ENCODE assay signal across 18 cellular contexts in genomic region chr12:39824505-39825198, GRCh38.
DNase-seq lines count a peak whose midpoint lies in the region; ATAC-seq, FAIRE-seq and TF ChIP-seq lines count a peak whose summit lies in the region.
"Had no signal": no experiment of that assay in that cellular context is flagged by ENCODE, and none has a peak within 500 bp of the region (broad histone marks: within the 10 kb centered on the region; RNA-seq: fewer than 3 reads in every experiment).

No MANE protein-coding gene starts in this region.

- H3K4me2 ChIP-seq in H1 (ENCODE audit: insufficient read depth in 1 of 2, low read depth in 2 of 2, low read length in 2 of 2) (no peak overlapping the region), HepG2 (ENCODE audit: low read depth, low read length) (no peak overlapping the region)

- no peak overlapping the region for H3K23ac ChIP-seq in H1 (ENCODE audit: insufficient read length)

- no peak overlapping the region for H3K9ac ChIP-seq in H1 (replicated peaks in 1 of 4; ENCODE audit: extremely low read depth in 1 of 4, low read depth in 3 of 4, low read length in 3 of 4)
- no peak overlapping the region for H3K9ac ChIP-seq in HepG2 (ENCODE audit: insufficient read depth, low read depth, low read length)

- H2AFZ ChIP-seq in H1 (ENCODE audit: low read length) = no peak overlapping the region
- no peak overlapping the region for H2AFZ ChIP-seq in HepG2 (ENCODE audit: low read length)

- BruUV-seq in HepG2 (replicated peaks; lab: Mats Ljungman, UMichigan) = no TSS peak

- H4K91ac ChIP-seq in H1 (replicated peaks; ENCODE audit: insufficient read length, low read length) = no peak overlapping the region

- no peak overlapping the region for H3K4me3 ChIP-seq in H1 (ENCODE audit: extremely low read depth in 1 of 4, insufficient read depth in 2 of 4, low read depth in 3 of 4, low read length in 4 of 4)
- no peak overlapping the region for H3K4me3 ChIP-seq in HepG2 (replicated peaks in 1 of 3; ENCODE audit: insufficient read depth in 1 of 3, low read depth in 2 of 3, low read length in 3 of 3)

- H3K4ac ChIP-seq in H1 (replicated peaks; ENCODE audit: insufficient read length, low read depth, low read length) = no peak overlapping the region

- no peak overlapping the region for H2BK5ac ChIP-seq in H1 (ENCODE audit: low read depth, low read length)

- H2BK12ac ChIP-seq in H1 (ENCODE audit: low read depth, low read length) = no peak overlapping the region

- no peaks in the 10 kb centered on the region for H3K79me1 ChIP-seq in H1 (ENCODE audit: low read depth, low read length)

- TF ChIP-seq RAD21 in H1 (IDR thresholded peaks at IDR 0.05 in 1 of 2, conservative IDR thresholded peaks at IDR 0.05 in 1 of 2; ENCODE audit: low read depth in 2 of 2, low read length in 2 of 2) (peak; percentile 13 to 18; a peak in 3 of 4 replicates), HepG2 (CRISPR knock-in tag; IDR thresholded peaks at IDR 0.05) (no peak)

- no peak overlapping the region for H2AK5ac ChIP-seq in H1 (ENCODE audit: low read depth, low read length)

- TF ChIP-seq EP300 in H1 (IDR thresholded peaks at IDR 0.05; ENCODE audit: borderline replicate concordance in 1 of 2, low read depth in 2 of 2, low read length in 2 of 2) (no peak), HepG2 (IDR thresholded peaks at IDR 0.05; ENCODE audit: low read depth in 2 of 2, low read length in 2 of 2) (no peak), HepG2 (CRISPR knock-in tag; IDR thresholded peaks at IDR 0.05; ENCODE audit: borderline replicate concordance) (no peak)

- no peak overlapping the region for H4K5ac ChIP-seq in H1 (ENCODE audit: insufficient read length, low read depth, low read length)

- H3K18ac ChIP-seq in H1 (ENCODE audit: extremely low read depth, low read length) = no peak overlapping the region; the same call in 1 of the 2 replicates

- no peak for TF ChIP-seq CTCF in H1 (IDR thresholded peaks at IDR 0.05; ENCODE audit: control extremely low read depth in 1 of 3, insufficient read depth in 1 of 3, low read depth in 1 of 3, low read length in 3 of 3)
- peak; percentile 24; the same call in 1 of the 2 replicates for TF ChIP-seq CTCF in HepG2 (CRISPR knock-in tag; IDR thresholded peaks at IDR 0.05)

- WGBS in H1 (ENCODE audit: extremely low coverage in 1 of 2, insufficient coverage in 1 of 2, insufficient read length in 1 of 2, insufficient replicate concordance in 2 of 2, low coverage in 1 of 2, low lambda C conversion rate in 2 of 2, missing lambda C conversion rate in 1 of 2), 2 experiments = 90% methylated on average over 3 of the region's 3 CpGs; no CpG with 5 or more reads in 1 of the 2 experiments
- 76% methylated on average over 3 of the region's 3 CpGs for WGBS in HepG2 (ENCODE audit: low lambda C conversion rate)

- H3K36me3 ChIP-seq in H1 (ENCODE audit: control insufficient read depth in 2 of 4, insufficient read depth in 4 of 4, low read length in 3 of 4) (no peaks in the 10 kb centered on the region), HepG2 (replicated peaks in 1 of 2; ENCODE audit: control insufficient read depth in 1 of 2, insufficient read depth in 2 of 2, low read length in 2 of 2) (no peaks in the 10 kb centered on the region)
- H3K36me3 ChIP-seq: brain microvascular endothelial cell had no signal

- no peaks in the 10 kb centered on the region for H3K79me2 ChIP-seq in H1 (ENCODE audit: control insufficient read depth in 1 of 2, insufficient read depth in 2 of 2, low read length in 2 of 2)
- H3K79me2 ChIP-seq in HepG2 (ENCODE audit: insufficient read depth, low read length) = no peaks in the 10 kb centered on the region

- POLR2A ChIA-PET in H1 (lab: Charles Lee; ENCODE audit: partially characterized antibody) = no interaction called here
- POLR2A ChIA-PET in HepG2 (lab: Yijun Ruan, JAX) = no interaction called here

- H3K27me3 ChIP-seq in H1 (replicated peaks in 1 of 4; ENCODE audit: control insufficient read depth in 3 of 4, extremely low read depth in 1 of 4, insufficient read depth in 3 of 4, low read length in 3 of 4) (no peaks in the 10 kb centered on the region), HepG2 (ENCODE audit: control insufficient read depth in 1 of 2, insufficient read depth in 2 of 2, low read length in 2 of 2) (no peaks in the 10 kb centered on the region)
- H3K27me3 ChIP-seq: brain microvascular endothelial cell had no signal

- DNase-seq in Ammon's horn (ENCODE audit: low spot score) (peak; percentile 58), HuH-7.5 (ENCODE audit: low spot score) (peak; percentile 23), H1 (ENCODE audit: low read depth in 1 of 2, low spot score in 2 of 2) (no peak), HepG2 (ENCODE audit: low spot score) (peak; percentile 6), activated gamma-delta T cell treated with Interleukin-2 at 50 U/mL for 16 hours (no peak), 8988T (no peak)
- DNase-seq: activated CD4-positive, alpha-beta T cell treated with anti-CD3 and anti-CD28 coated beads, Interleukin-2, amount 50 U/mL, for 4 hours; brain microvascular endothelial cell; NCI-H774; retina; stimulated activated CD4-positive, alpha-beta T cell treated with anti-CD3 and anti-CD28 coated beads, Interleukin-4, amount 100 ng/mL, for 4 hours; stimulated activated naive CD8-positive, alpha-beta T cell treated with anti-CD3 and anti-CD28 coated beads, Interleukin-15, Interleukin-2, amounts not matched to agents 100 U/mL and 50 U/mL, for 24 hours; T-helper 1 cell had no signal

- ATAC-seq in HepG2 (peak; percentile 61), HG03280 (IDR thresholded peaks at IDR 0.05; ENCODE audit: unreplicated experiment) (no peak), GM21423 (IDR thresholded peaks at IDR 0.05; ENCODE audit: unreplicated experiment) (no peak)
- ATAC-seq: stimulated activated naive CD8-positive, alpha-beta T cell treated with anti-CD3 and anti-CD28 coated beads, Interleukin-15, Interleukin-2, amounts not matched to agents 100 U/mL and 50 U/mL, for 24 hours had no signal

- in situ Hi-C loops in HepG2 (cut with HindIII; ENCODE audit: extremely low pct_ligation_motif_present, low pct_unique_long_range_greater_than_20kb) = no loop called here

- H3K27ac ChIP-seq in H1 (ENCODE audit: low read depth, low read length) (no peak overlapping the region), HepG2 (ENCODE audit: extremely low read length, insufficient read depth, low read length) (peak overlapping the region; percentile 19)
- H3K27ac ChIP-seq: brain microvascular endothelial cell, epithelial cell of prostate had no signal

- H3K4me1 ChIP-seq in H1 (replicated peaks in 1 of 4; ENCODE audit: control insufficient read depth in 3 of 4, insufficient read depth in 4 of 4, low read length in 3 of 4) (no peaks in the 10 kb centered on the region), HepG2 (ENCODE audit: insufficient read depth, low read length) (no peaks in the 10 kb centered on the region)

- no peak for TF ChIP-seq POLR2A in H1 (IDR thresholded peaks at IDR 0.05; ENCODE audit: control extremely low read depth in 1 of 2, low read depth in 2 of 2, low read length in 2 of 2)
- TF ChIP-seq POLR2A in HepG2 (IDR thresholded peaks at IDR 0.05; ENCODE audit: insufficient read depth in 1 of 2, low read depth in 2 of 2, low read length in 2 of 2) = no peak

- no peaks in the 10 kb centered on the region for H3K23me2 ChIP-seq in H1 (ENCODE audit: low read depth, low read length)

- no peak overlapping the region for H2BK20ac ChIP-seq in H1 (ENCODE audit: low read length)

- H4K20me1 ChIP-seq in H1 (replicated peaks in 1 of 2; ENCODE audit: control insufficient read depth in 1 of 2, insufficient read depth in 2 of 2, low read length in 2 of 2) = no peaks in the 10 kb centered on the region
- no peaks in the 10 kb centered on the region for H4K20me1 ChIP-seq in HepG2 (ENCODE audit: insufficient read depth, low read length)

- H4K8ac ChIP-seq in H1 (ENCODE audit: extremely low read depth, insufficient read depth, low read length) = peak overlapping the region; percentile 51; the same call in 1 of the 2 replicates

- no peaks in the 10 kb centered on the region for H3K9me3 ChIP-seq in H1 (ENCODE audit: insufficient read depth in 2 of 2, low read depth in 1 of 2, low read length in 1 of 2)
- H3K9me3 ChIP-seq in HepG2 (ENCODE audit: low read length) = no peaks in the 10 kb centered on the region

- H3K56ac ChIP-seq in H1 (replicated peaks; ENCODE audit: insufficient read length, low read depth, low read length) = no peak overlapping the region

- no peak overlapping the region for H3K14ac ChIP-seq in H1 (ENCODE audit: insufficient read length)

- CTCF ChIA-PET in H1 (lab: Charles Lee; ENCODE audit: partially characterized antibody) = interaction anchor here (1.4 kb wide), 1 partner anchor 27 kb away, joined by 5 read pairs; no protein-coding TSS in a partner anchor
- CTCF ChIA-PET in HepG2 (lab: Yijun Ruan, JAX; ENCODE audit: low intra/inter-chr PET ratio, low total read pairs) = no interaction called here

- FAIRE-seq in H1 (lab: Jason Lieb, UNC) (no peak), HepG2 (lab: Jason Lieb, UNC) (no peak)
- FAIRE-seq: G401.6, GM18507 had no signal

- H2BK15ac ChIP-seq in H1 (ENCODE audit: low read length) = no peak overlapping the region

- intact Hi-C loops in HepG2 (cut with micrococcal nuclease; ENCODE audit: unreplicated experiment) = loop anchor here (5.0 kb wide), 1 partner anchor 133 kb away; no protein-coding TSS in a partner anchor

- no peak overlapping the region for H2BK120ac ChIP-seq in H1 (replicated peaks; ENCODE audit: low read depth, low read length)

TF ChIP-seq in H1, 55 proteins besides CTCF, POLR2A, EP300 and RAD21 (continues in another document):
- TF ChIP-seq EGR1 (IDR thresholded peaks at IDR 0.05; ENCODE audit: borderline replicate concordance, low read depth, low read length) (no peak), CREB1 (IDR thresholded peaks at IDR 0.05) (no peak), SIN3A (conservative IDR thresholded peaks at IDR 0.05 in 1 of 2, IDR thresholded peaks at IDR 0.05 in 1 of 2; ENCODE audit: low read depth in 1 of 2, low read length in 2 of 2) (no peak), HDAC2 (IDR thresholded peaks at IDR 0.05; ENCODE audit: borderline replicate concordance in 1 of 2, low read depth in 2 of 2, low read length in 2 of 2) (no peak), EZH2 (IDR thresholded peaks at IDR 0.05; ENCODE audit: low read depth, low read length, severe bottlenecking) (no peak), PHF8 (conservative IDR thresholded peaks at IDR 0.05; ENCODE audit: low read depth, low read length) (no peak)

TF ChIP-seq in HepG2, 621 proteins besides CTCF, POLR2A, EP300 and RAD21 (continues in another document):
- no peak for TF ChIP-seq ZNF33B (CRISPR knock-in tag; IDR thresholded peaks at IDR 0.05)
- TF ChIP-seq TERF1 (CRISPR knock-in tag; IDR thresholded peaks at IDR 0.05) = no peak

Comparison
In these comparisons a context has a peak if more than half of its experiments do, and no peak if none do; other contexts are left out.
1. DNase-seq: peak in Ammon's horn (single experiment), HuH-7.5 (single experiment) and HepG2 (single experiment); none in H1 (0 of 2), activated gamma-delta T cell treated with Interleukin-2 at 50 U/mL for 16 hours (single experiment) and 8988T (single experiment).